In the genomic region with DNA sequence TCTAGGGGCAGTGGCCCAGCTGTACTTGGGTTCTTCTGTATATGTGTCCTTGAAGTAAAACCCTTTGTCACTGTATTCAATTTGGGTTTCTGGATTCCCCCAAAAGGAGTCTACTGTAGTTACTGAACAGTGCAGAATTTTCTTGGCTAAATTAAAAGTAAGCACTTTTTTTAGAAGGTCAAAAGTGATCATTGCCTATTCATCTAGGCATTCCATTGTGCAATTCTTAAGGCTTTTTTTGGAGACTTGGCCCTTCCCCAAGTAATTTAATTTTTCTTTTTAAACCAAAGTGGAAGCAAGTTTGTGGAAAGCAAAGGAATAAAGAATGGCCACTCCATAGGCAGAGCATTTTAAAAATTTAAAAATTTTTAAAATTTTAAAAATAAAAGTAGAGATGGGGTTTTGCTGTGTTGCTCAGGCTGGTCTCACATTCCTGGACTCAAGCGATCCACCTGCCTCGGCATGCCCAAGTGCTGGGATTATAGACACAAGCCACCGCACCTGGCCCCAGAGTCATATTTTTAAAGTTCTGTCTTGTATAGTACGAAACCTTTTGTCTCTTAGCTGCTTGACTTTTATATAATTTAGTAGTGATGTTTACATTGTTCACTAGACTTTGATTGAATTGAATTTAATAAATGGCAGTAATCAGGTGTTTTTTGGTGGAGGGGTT, we compare ENCODE assay signal across 19 cellular contexts. TPM values are rescaled to one million over a fixed set of nuclear protein-coding genes. Genes with fewer than 3 reads are reported as not detected.
A peak's percentile ranks its signal among the peaks of the same experiment; 100 is the strongest.
DNase-seq lines count a peak whose midpoint lies in the region; ATAC-seq, FAIRE-seq and TF ChIP-seq lines count a peak whose summit lies in the region.
"Had no signal": no experiment of that assay in that cellular context is flagged by ENCODE, and none has a peak within 500 bp of the region (broad histone marks: within the 10 kb centered on the region; RNA-seq: fewer than 3 reads in every experiment).

No MANE protein-coding gene starts in this region.

- H3K36me3 ChIP-seq in astrocyte (ENCODE audit: insufficient read depth, low read length) (peaks cover 2% of the 10 kb centered on the region), psoas muscle (ENCODE audit: insufficient read depth in 1 of 2, low read depth in 1 of 2) (no peaks in the 10 kb centered on the region)

- H3K36me3 Mint-ChIP-seq in astrocyte (ENCODE audit: low read depth, unreplicated experiment): peaks cover 2% of the 10 kb centered on the region
- H3K36me3 Mint-ChIP-seq in activated CD8-positive, alpha-beta T cell treated with anti-CD3 and anti-CD28 coated beads, Interleukin-2, amount 10 ng/mL, durations not matched to agents 7 days and 5 days (ENCODE audit: low read depth): no peaks in the 10 kb centered on the region
- no peaks in the 10 kb centered on the region for H3K36me3 Mint-ChIP-seq in natural killer cell treated with Interleukin-12 subunit alpha and Interleukin-12 subunit beta and Interleukin-15 and Interleukin-18, amount 100 ng/mL, for 72 hours

- TF ChIP-seq CTCF in AG10803 (conservative IDR thresholded peaks at IDR 0.05; ENCODE audit: low read length) (no peak), astrocyte (IDR thresholded peaks at IDR 0.05; ENCODE audit: insufficient read depth, low read depth, low read length) (no peak), fibroblast of mammary gland (conservative IDR thresholded peaks at IDR 0.05; ENCODE audit: control insufficient read depth, insufficient read depth, low read depth, low read length) (no peak), psoas muscle (IDR thresholded peaks at IDR 0.05) (no peak)

- intact Hi-C loops in psoas muscle (cut with DNase I): no loop called here

- peaks cover 29% of the 10 kb centered on the region for H3K4me1 ChIP-seq in astrocyte (ENCODE audit: insufficient read depth, low read length)
- peaks cover 57% of the 10 kb centered on the region for H3K4me1 ChIP-seq in psoas muscle

- peaks cover 37% of the 10 kb centered on the region for H3K4me1 Mint-ChIP-seq in astrocyte (ENCODE audit: low read depth, unreplicated experiment)
- peaks cover 6% of the 10 kb centered on the region for H3K4me1 Mint-ChIP-seq in activated CD8-positive, alpha-beta T cell treated with anti-CD3 and anti-CD28 coated beads, Interleukin-2, amount 10 ng/mL, durations not matched to agents 7 days and 5 days (ENCODE audit: low read depth)
- H3K4me1 Mint-ChIP-seq in natural killer cell treated with Interleukin-12 subunit alpha and Interleukin-12 subunit beta and Interleukin-15 and Interleukin-18, amount 100 ng/mL, for 72 hours (ENCODE audit: low read depth in 2 of 2): peaks cover 14 to 16% of the 10 kb centered on the region in 2 donors

- no peak overlapping the region for H3K4me3 Mint-ChIP-seq in astrocyte (ENCODE audit: unreplicated experiment)
- H3K4me3 Mint-ChIP-seq in activated CD8-positive, alpha-beta T cell treated with anti-CD3 and anti-CD28 coated beads, Interleukin-2, amount 10 ng/mL, durations not matched to agents 7 days and 5 days: no peak overlapping the region
- H3K4me3 Mint-ChIP-seq in natural killer cell treated with Interleukin-12 subunit alpha and Interleukin-12 subunit beta and Interleukin-15 and Interleukin-18, amount 100 ng/mL, for 72 hours: no peak overlapping the region

- no peaks in the 10 kb centered on the region for H3K27me3 Mint-ChIP-seq in astrocyte (ENCODE audit: low read depth, unreplicated experiment)
- peaks cover 5% of the 10 kb centered on the region for H3K27me3 Mint-ChIP-seq in activated CD8-positive, alpha-beta T cell treated with anti-CD3 and anti-CD28 coated beads, Interleukin-2, amount 10 ng/mL, durations not matched to agents 7 days and 5 days (ENCODE audit: low read depth)
- no peaks in the 10 kb centered on the region for H3K27me3 Mint-ChIP-seq in natural killer cell treated with Interleukin-12 subunit alpha and Interleukin-12 subunit beta and Interleukin-15 and Interleukin-18, amount 100 ng/mL, for 72 hours

- CTCF ChIA-PET in activated CD8-positive, alpha-beta T cell treated with anti-CD3 and anti-CD28 coated beads, Interleukin-2, amount 10 ng/mL, durations not matched to agents 7 days and 5 days (lab: Charles Lee): no interaction called here

- peak overlapping the region; percentile 65 for H3K4me2 ChIP-seq in astrocyte (ENCODE audit: low read length)

- H3K79me2 ChIP-seq in astrocyte (ENCODE audit: insufficient read depth, low read length): peaks cover 94% of the 10 kb centered on the region

- FAIRE-seq in astrocyte (lab: Jason Lieb, UNC): no peak
- FAIRE-seq: RCC 7860 had no signal

- no peak overlapping the region for H2AFZ ChIP-seq in astrocyte (ENCODE audit: low read depth, low read length)
- H2AFZ ChIP-seq: parathyroid adenoma had no signal

- H3K9me3 ChIP-seq in astrocyte (ENCODE audit: insufficient read depth, low read depth, low read length) (no peaks in the 10 kb centered on the region), psoas muscle (no peaks in the 10 kb centered on the region)

- DNase-seq in AG10803 (ENCODE audit: low read depth) (peak; percentile 33), astrocyte (ENCODE audit: low read depth) (peak; percentile 23), fibroblast of mammary gland (ENCODE audit: low read depth) (peak; percentile 40), psoas muscle (no peak), SKM-1 treated with dmso at 0.1 percent for 144 hours (lab: John Stamatoyannopoulos, UW; ENCODE audit: unreplicated experiment) (no peak)
- no peak for DNase-seq in activated CD8-positive, alpha-beta T cell treated with anti-CD3 and anti-CD28 coated beads, Interleukin-2, amount 10 ng/mL, durations not matched to agents 7 days and 5 days
- no peak for DNase-seq in natural killer cell treated with Interleukin-12 subunit alpha and Interleukin-12 subunit beta and Interleukin-15 and Interleukin-18, amount 100 ng/mL, for 72 hours (ENCODE audit: low spot score)
- DNase-seq: activated CD4-positive, CD25-positive, alpha-beta regulatory T cell; activated gamma-delta T cell; effector CD4-positive, alpha-beta T cell; GDM1; head of caudate nucleus; NCI-H187; NCI-H510A treated with DMSO at 0.1 percent for 48 hours; stimulated activated CD4-positive, alpha-beta T cell treated with anti-CD3 and anti-CD28 coated beads, Interleukin-15, amount 100 ng/mL, for 24 hours had no signal

- H3K27ac ChIP-seq in astrocyte (ENCODE audit: low read depth, low read length) (peak overlapping the region; percentile 32), psoas muscle (peak overlapping the region; percentile 68)
- H3K27ac ChIP-seq: parathyroid adenoma had no signal

- H3K27me3 ChIP-seq in astrocyte (ENCODE audit: insufficient read depth, low read length): no peaks in the 10 kb centered on the region
- no peaks in the 10 kb centered on the region for H3K27me3 ChIP-seq in psoas muscle (ENCODE audit: insufficient read depth in 3 of 3, low read length in 2 of 3)

- H3K9ac ChIP-seq in astrocyte (ENCODE audit: low read length): peak overlapping the region; percentile 18
- H3K9ac ChIP-seq: parathyroid adenoma had no signal

- H3K9me3 Mint-ChIP-seq in astrocyte (ENCODE audit: unreplicated experiment): no peaks in the 10 kb centered on the region
- H3K9me3 Mint-ChIP-seq in activated CD8-positive, alpha-beta T cell treated with anti-CD3 and anti-CD28 coated beads, Interleukin-2, amount 10 ng/mL, durations not matched to agents 7 days and 5 days (ENCODE audit: insufficient read depth): no peaks in the 10 kb centered on the region
- no peaks in the 10 kb centered on the region for H3K9me3 Mint-ChIP-seq in natural killer cell treated with Interleukin-12 subunit alpha and Interleukin-12 subunit beta and Interleukin-15 and Interleukin-18, amount 100 ng/mL, for 72 hours

- 54 to 78% (median 71%) methylated on average over 4 of the region's 4 CpGs for WGBS in psoas muscle, 3 donors

- ATAC-seq in psoas muscle: peak in 2 of 4 donors; percentile 22 to 32
- ATAC-seq in GM18502 (IDR thresholded peaks at IDR 0.05; ENCODE audit: poor library complexity, unreplicated experiment): no peak
- ATAC-seq in activated CD8-positive, alpha-beta T cell treated with anti-CD3 and anti-CD28 coated beads, Interleukin-2, amount 10 ng/mL, durations not matched to agents 7 days and 5 days: no peak
- no peak for ATAC-seq in natural killer cell treated with Interleukin-12 subunit alpha and Interleukin-12 subunit beta and Interleukin-15 and Interleukin-18, amount 100 ng/mL, for 72 hours

- peak overlapping the region; percentile 81 for H3K27ac Mint-ChIP-seq in astrocyte (ENCODE audit: unreplicated experiment)
- no peak overlapping the region for H3K27ac Mint-ChIP-seq in activated CD8-positive, alpha-beta T cell treated with anti-CD3 and anti-CD28 coated beads, Interleukin-2, amount 10 ng/mL, durations not matched to agents 7 days and 5 days
- no peak overlapping the region for H3K27ac Mint-ChIP-seq in natural killer cell treated with Interleukin-12 subunit alpha and Interleukin-12 subunit beta and Interleukin-15 and Interleukin-18, amount 100 ng/mL, for 72 hours

- H3K4me3 ChIP-seq in AG10803 (ENCODE audit: low read length) (no peak overlapping the region), astrocyte (ENCODE audit: insufficient read depth, low read depth, low read length) (no peak overlapping the region), fibroblast of mammary gland (ENCODE audit: control insufficient read depth, low read depth, low read length) (no peak overlapping the region), psoas muscle (peak overlapping the region; percentile 33)

- POLR2A ChIA-PET in activated CD8-positive, alpha-beta T cell treated with anti-CD3 and anti-CD28 coated beads, Interleukin-2, amount 10 ng/mL, durations not matched to agents 7 days and 5 days (lab: Charles Lee): no interaction called here

- H4K20me1 ChIP-seq in astrocyte (ENCODE audit: insufficient read depth, low read length): peaks cover 71% of the 10 kb centered on the region

RNA-seq across cellular contexts. Expression of gene LRRTM2, which starts 31.2 kb away (rescaled TPM):
- total RNA-seq in astrocyte (0.54 and 0.70 TPM in 2 replicates), psoas muscle (under 1 TPM in 3 of 4 donors, not detected in 1; 0.19 to 0.28 (median 0.22) TPM)
- under 1 TPM; 0.03 to 0.21 (median 0.14) TPM for polyA plus RNA-seq in psoas muscle
- under 1 TPM in 1 of 2 experiments, not detected in 1; 0.26 TPM for total RNA-seq in activated CD8-positive, alpha-beta T cell treated with anti-CD3 and anti-CD28 coated beads, Interleukin-2, amount 10 ng/mL, durations not matched to agents 7 days and 5 days
- under 1 TPM in 1 of 2 donors, not detected in 1; 0.73 TPM for total RNA-seq in natural killer cell treated with Interleukin-12 subunit alpha and Interleukin-12 subunit beta and Interleukin-15 and Interleukin-18, amount 100 ng/mL, for 72 hours
- total RNA-seq: HT-29 had no signal

Comparison
In these comparisons a context has a peak if more than half of its experiments do, and no peak if none do; other contexts are left out.
1. DNase-seq: peak in AG10803 (single experiment), astrocyte (single experiment) and fibroblast of mammary gland (single experiment); none in psoas muscle (0 of 2), activated CD8-positive, alpha-beta T cell treated with anti-CD3 and anti-CD28 coated beads, Interleukin-2, amount 10 ng/mL, durations not matched to agents 7 days and 5 days (single experiment), natural killer cell treated with Interleukin-12 subunit alpha and Interleukin-12 subunit beta and Interleukin-15 and Interleukin-18, amount 100 ng/mL, for 72 hours (single experiment) and SKM-1 treated with dmso at 0.1 percent for 144 hours (single experiment).